8 cellular contexts compared by ENCODE assay signal in genomic region chr7:120987683-120988590, GRCh38. TPM values are rescaled to one million over a fixed set of nuclear protein-coding genes. Genes with fewer than 3 reads are reported as not detected.
DNase-seq lines count a peak whose midpoint lies in the region; ATAC-seq and TF ChIP-seq lines count a peak whose summit lies in the region.

No MANE protein-coding gene starts in this region.

- no peaks in the 10 kb centered on the region for H3K9me3 Mint-ChIP-seq in activated T-helper 2 cell treated with anti-CD3 and anti-CD28 coated beads, Interferon-gamma antibody, Interleukin-2, Interleukin-4, amounts not matched to agents 10 μg/mL and 5 μg/mL and 100 μg/mL, durations not matched to agents 14 hours and 24 hours and 36 hours
- H3K9me3 Mint-ChIP-seq in natural killer cell treated with Interleukin-12 subunit alpha and Interleukin-12 subunit beta and Interleukin-15 and Interleukin-18, amount 100 ng/mL, for 72 hours = no peaks in the 10 kb centered on the region

- H3K4me3 ChIP-seq in KMS-11 (IDR thresholded peaks at IDR 0.05; ENCODE audit: insufficient read depth, low read depth, low read length) (peak overlapping the region; percentile 70), fibroblast of pulmonary artery (replicated peaks; ENCODE audit: low read depth, low read length) (peak overlapping the region; percentile 64)

- H4K20me1 ChIP-seq in KMS-11 (ENCODE audit: insufficient read depth) = no peaks in the 10 kb centered on the region

- H3K9ac ChIP-seq in KMS-11 = peak overlapping the region; percentile 0; the same call in 1 of the 2 replicates

- no peak overlapping the region; the same call in 1 of the 2 replicates for H3K27ac ChIP-seq in KMS-11

- peaks cover 48% of the 10 kb centered on the region for H3K4me1 ChIP-seq in KMS-11 (ENCODE audit: low read depth, poor library complexity, severe bottlenecking)

- DNase-seq in DMS79 treated with DMSO at 0.1 percent for 48 hours (lab: John Stamatoyannopoulos, UW) = peak; percentile 48
- peak; percentile 91 for DNase-seq in RPMI7951 (ENCODE audit: low read depth)
- peak; percentile 81 for DNase-seq in activated T-helper 2 cell treated with anti-CD3 and anti-CD28 coated beads, Interferon-gamma antibody, Interleukin-2, Interleukin-4, amounts not matched to agents 10 μg/mL and 5 μg/mL and 100 μg/mL, durations not matched to agents 14 hours and 24 hours and 36 hours (ENCODE audit: low spot score)
- DNase-seq in fibroblast of pulmonary artery (ENCODE audit: low read depth) = peak; percentile 96
- DNase-seq in natural killer cell treated with Interleukin-12 subunit alpha and Interleukin-12 subunit beta and Interleukin-15 and Interleukin-18, amount 100 ng/mL, for 72 hours (ENCODE audit: low spot score) = peak; percentile 85
- DNase-seq in stimulated activated naive CD4-positive, alpha-beta T cell (lab: John Stamatoyannopoulos, UW) = peak; percentile 71 to 85 (median 78)

- H3K27ac Mint-ChIP-seq in activated T-helper 2 cell treated with anti-CD3 and anti-CD28 coated beads, Interferon-gamma antibody, Interleukin-2, Interleukin-4, amounts not matched to agents 10 μg/mL and 5 μg/mL and 100 μg/mL, durations not matched to agents 14 hours and 24 hours and 36 hours = no peak overlapping the region
- no peak overlapping the region for H3K27ac Mint-ChIP-seq in natural killer cell treated with Interleukin-12 subunit alpha and Interleukin-12 subunit beta and Interleukin-15 and Interleukin-18, amount 100 ng/mL, for 72 hours

- ATAC-seq in GM21786 (IDR thresholded peaks at IDR 0.05; ENCODE audit: unreplicated experiment) = peak; percentile 91
- peak; percentile 95 to 97 for ATAC-seq in natural killer cell treated with Interleukin-12 subunit alpha and Interleukin-12 subunit beta and Interleukin-15 and Interleukin-18, amount 100 ng/mL, for 72 hours

- H3K4me1 Mint-ChIP-seq in activated T-helper 2 cell treated with anti-CD3 and anti-CD28 coated beads, Interferon-gamma antibody, Interleukin-2, Interleukin-4, amounts not matched to agents 10 μg/mL and 5 μg/mL and 100 μg/mL, durations not matched to agents 14 hours and 24 hours and 36 hours (ENCODE audit: low read depth) = peaks cover 21% of the 10 kb centered on the region
- H3K4me1 Mint-ChIP-seq in natural killer cell treated with Interleukin-12 subunit alpha and Interleukin-12 subunit beta and Interleukin-15 and Interleukin-18, amount 100 ng/mL, for 72 hours (ENCODE audit: low read depth in 2 of 2) = peaks cover 17 to 24% of the 10 kb centered on the region in 2 donors

- H3K36me3 Mint-ChIP-seq in activated T-helper 2 cell treated with anti-CD3 and anti-CD28 coated beads, Interferon-gamma antibody, Interleukin-2, Interleukin-4, amounts not matched to agents 10 μg/mL and 5 μg/mL and 100 μg/mL, durations not matched to agents 14 hours and 24 hours and 36 hours (ENCODE audit: low read depth) = no peaks in the 10 kb centered on the region
- no peaks in the 10 kb centered on the region for H3K36me3 Mint-ChIP-seq in natural killer cell treated with Interleukin-12 subunit alpha and Interleukin-12 subunit beta and Interleukin-15 and Interleukin-18, amount 100 ng/mL, for 72 hours

- peak overlapping the region; percentile 78 for H3K4me3 Mint-ChIP-seq in activated T-helper 2 cell treated with anti-CD3 and anti-CD28 coated beads, Interferon-gamma antibody, Interleukin-2, Interleukin-4, amounts not matched to agents 10 μg/mL and 5 μg/mL and 100 μg/mL, durations not matched to agents 14 hours and 24 hours and 36 hours (ENCODE audit: low read depth)
- H3K4me3 Mint-ChIP-seq in natural killer cell treated with Interleukin-12 subunit alpha and Interleukin-12 subunit beta and Interleukin-15 and Interleukin-18, amount 100 ng/mL, for 72 hours = peak overlapping the region; percentile 74

- no peaks in the 10 kb centered on the region for H3K36me3 ChIP-seq in KMS-11 (ENCODE audit: insufficient read depth)

- TF ChIP-seq CTCF in KMS-11 (conservative IDR thresholded peaks at IDR 0.05; ENCODE audit: low read depth, low read length) = peak; percentile 100
- peak; percentile 96 for TF ChIP-seq CTCF in fibroblast of pulmonary artery (IDR thresholded peaks at IDR 0.05; ENCODE audit: low read length, missing control alignments)

- intact Hi-C loops in activated T-helper 2 cell treated with anti-CD3 and anti-CD28 coated beads, Interferon-gamma antibody, Interleukin-2, Interleukin-4, amounts not matched to agents 10 μg/mL and 5 μg/mL and 100 μg/mL, durations not matched to agents 14 hours and 24 hours and 36 hours (cut with micrococcal nuclease) = loop anchor here (1.0 to 10.0 kb wide), 8 partner anchors 37 to 1007 kb away; partner anchors contain the start of genes FAM3C and TSPAN12

- no peaks in the 10 kb centered on the region; the same call in 1 of the 2 replicates for H3K27me3 ChIP-seq in KMS-11 (ENCODE audit: insufficient read depth, low read depth)

- peak overlapping the region; percentile 86 for H3K4me2 ChIP-seq in KMS-11

- H2AFZ ChIP-seq in KMS-11 (ENCODE audit: low read depth) = peak overlapping the region; percentile 65

- no peaks in the 10 kb centered on the region for H3K79me2 ChIP-seq in KMS-11 (ENCODE audit: insufficient read depth, low read depth)

- H3K27me3 Mint-ChIP-seq in activated T-helper 2 cell treated with anti-CD3 and anti-CD28 coated beads, Interferon-gamma antibody, Interleukin-2, Interleukin-4, amounts not matched to agents 10 μg/mL and 5 μg/mL and 100 μg/mL, durations not matched to agents 14 hours and 24 hours and 36 hours (ENCODE audit: low read depth) = peaks cover 41% of the 10 kb centered on the region
- peaks cover 27 to 58% of the 10 kb centered on the region in 2 donors for H3K27me3 Mint-ChIP-seq in natural killer cell treated with Interleukin-12 subunit alpha and Interleukin-12 subunit beta and Interleukin-15 and Interleukin-18, amount 100 ng/mL, for 72 hours

RNA-seq across cellular contexts. Expression of gene CPED1, which starts 0.6 kb away (rescaled TPM):
- 28.2 and 33.6 TPM in 2 replicates for total RNA-seq in RPMI7951 (2014; rRNA removed; shearing (Covaris generic))
- total RNA-seq in activated T-helper 2 cell treated with anti-CD3 and anti-CD28 coated beads, Interferon-gamma antibody, Interleukin-2, Interleukin-4, amounts not matched to agents 10 μg/mL and 5 μg/mL and 100 μg/mL, durations not matched to agents 14 hours and 24 hours and 36 hours = not detected in 2 replicates
- not detected for total RNA-seq in natural killer cell treated with Interleukin-12 subunit alpha and Interleukin-12 subunit beta and Interleukin-15 and Interleukin-18, amount 100 ng/mL, for 72 hours

RNA-seq across cellular contexts. Expression of gene ING3, which starts 37.4 kb away (rescaled TPM):
- total RNA-seq in RPMI7951 (2014; rRNA removed; shearing (Covaris generic)) = 20.7 and 28.7 TPM in 2 replicates
- total RNA-seq in activated T-helper 2 cell treated with anti-CD3 and anti-CD28 coated beads, Interferon-gamma antibody, Interleukin-2, Interleukin-4, amounts not matched to agents 10 μg/mL and 5 μg/mL and 100 μg/mL, durations not matched to agents 14 hours and 24 hours and 36 hours = 22.6 and 22.9 TPM in 2 replicates
- 10 to 100 TPM; 20.3 to 32.2 TPM for total RNA-seq in natural killer cell treated with Interleukin-12 subunit alpha and Interleukin-12 subunit beta and Interleukin-15 and Interleukin-18, amount 100 ng/mL, for 72 hours

Comparison
In these comparisons a context has a peak if more than half of its experiments do, and no peak if none do; other contexts are left out.
1. RNA of gene CPED1, which starts 0.6 kb away (total RNA-seq): 28.2 to 33.6 TPM in RPMI7951; not detected in natural killer cell treated with Interleukin-12 subunit alpha and Interleukin-12 subunit beta and Interleukin-15 and Interleukin-18, amount 100 ng/mL, for 72 hours and not detected in activated T-helper 2 cell treated with anti-CD3 and anti-CD28 coated beads, Interferon-gamma antibody, Interleukin-2, Interleukin-4, amounts not matched to agents 10 μg/mL and 5 μg/mL and 100 μg/mL, durations not matched to agents 14 hours and 24 hours and 36 hours; every median in the first group is over 10 times any median in the second.
2. Peak in every context shown above with its lines, with median percentiles within 50 percentile points of each other: DNase-seq.